In genomic region chr22:26551568-26551967, GRCh38 we compare ENCODE assay signal across 16 cellular contexts. TPM values are rescaled to one million over a fixed set of nuclear protein-coding genes. Genes with fewer than 3 reads are reported as not detected.
DNase-seq lines count a peak whose midpoint lies in the region; ATAC-seq, FAIRE-seq and TF ChIP-seq lines count a peak whose summit lies in the region.
"Had no signal": no experiment of that assay in that cellular context is flagged by ENCODE, and none has a peak within 500 bp of the region (broad histone marks: within the 10 kb centered on the region; RNA-seq: fewer than 3 reads in every experiment).

No MANE protein-coding gene starts in this region.

- no peaks in the 10 kb centered on the region for H3K27me3 Mint-ChIP-seq in CD8-positive, alpha-beta memory T cell

- no peak overlapping the region for H3K27ac ChIP-seq in CD8-positive, alpha-beta memory T cell (ENCODE audit: low read depth, low read length)
- H3K27ac ChIP-seq in RWPE2 (ENCODE audit: poor library complexity, severe bottlenecking) = peak overlapping the region; percentile 50
- H3K27ac ChIP-seq in layer of hippocampus (ENCODE audit: low read depth, low read length) = peak overlapping the region; percentile 12
- peak overlapping the region; percentile 67 to 90 (median 76) for H3K27ac ChIP-seq in gastrocnemius medialis
- H3K27ac ChIP-seq: PC-9, SK-N-MC, stomach had no signal

- no peak for ATAC-seq in RWPE2 (ENCODE audit: low read depth)
- no peak for ATAC-seq in gastrocnemius medialis
- ATAC-seq in HG03432 (IDR thresholded peaks at IDR 0.05; ENCODE audit: unreplicated experiment) = no peak
- ATAC-seq: mucosa of descending colon had no signal

- H3K9me3 ChIP-seq in CD8-positive, alpha-beta memory T cell (ENCODE audit: low read length) = no peaks in the 10 kb centered on the region
- no peaks in the 10 kb centered on the region for H3K9me3 ChIP-seq in RWPE2 (ENCODE audit: severe bottlenecking)
- H3K9me3 ChIP-seq in gastrocnemius medialis = no peaks in the 10 kb centered on the region
- H3K9me3 ChIP-seq: mucosa of descending colon, stomach had no signal

- H3K27ac Mint-ChIP-seq in CD8-positive, alpha-beta memory T cell = peak overlapping the region in 5 of 8 donors; percentile 17 to 63 (median 55)

- CTCF ChIA-PET in CD8-positive, alpha-beta memory T cell (lab: Charles Lee) = no interaction called here

- no peaks in the 10 kb centered on the region for H3K27me3 ChIP-seq in CD8-positive, alpha-beta memory T cell (ENCODE audit: insufficient read depth, low read length, poor library complexity, severe bottlenecking)
- H3K27me3 ChIP-seq in RWPE2 (ENCODE audit: insufficient read depth, poor library complexity, severe bottlenecking) (no peaks in the 10 kb centered on the region), layer of hippocampus (ENCODE audit: control insufficient read depth, insufficient read depth, low read length) (no peaks in the 10 kb centered on the region), gastrocnemius medialis (no peaks in the 10 kb centered on the region)
- H3K27me3 ChIP-seq: stomach had no signal

- H3K4me1 Mint-ChIP-seq in CD8-positive, alpha-beta memory T cell = peaks cover 47 to 85% (median 59%) of the 10 kb centered on the region in 3 donors

- H3K4me1 ChIP-seq in CD8-positive, alpha-beta memory T cell (ENCODE audit: insufficient read depth, low read length) = no peaks in the 10 kb centered on the region
- H3K4me1 ChIP-seq in RWPE2 (ENCODE audit: insufficient read depth, poor library complexity, severe bottlenecking) = peaks cover 22% of the 10 kb centered on the region
- peaks cover 65 to 72% of the 10 kb centered on the region in 2 donors for H3K4me1 ChIP-seq in gastrocnemius medialis

- no peak overlapping the region for H3K4me3 ChIP-seq in CD8-positive, alpha-beta memory T cell (ENCODE audit: low read length)
- H3K4me3 ChIP-seq in RWPE2 (ENCODE audit: severe bottlenecking) (no peak overlapping the region), gastrocnemius medialis (no peak overlapping the region)
- H3K4me3 ChIP-seq: mucosa of descending colon, PC-9, SK-N-MC, stomach had no signal

- TF ChIP-seq POLR2A in gastrocnemius medialis (IDR thresholded peaks at IDR 0.05) = no peak
- no peak for TF ChIP-seq POLR2A in H54 (IDR thresholded peaks at IDR 0.05; ENCODE audit: low read depth, low read length)

- in situ Hi-C loops in gastrocnemius medialis (cut with MboI; ENCODE audit: low sequenced_read_pairs in 4 of 4) = no loop called here
- in situ Hi-C loops in G401 (cut with HindIII; ENCODE audit: low sequenced_read_pairs) = no loop called here

- H3K36me3 ChIP-seq in CD8-positive, alpha-beta memory T cell (ENCODE audit: insufficient read depth, low read length) = no peaks in the 10 kb centered on the region
- 0 out of 2 replicates have a peak, but pooled peaks cover 5% of the 10 kb centered on the region for H3K36me3 ChIP-seq in RWPE2 (ENCODE audit: low read depth)
- H3K36me3 ChIP-seq in gastrocnemius medialis = no peaks in the 10 kb centered on the region
- H3K36me3 ChIP-seq: stomach had no signal

- POLR2A ChIA-PET in CD8-positive, alpha-beta memory T cell (lab: Charles Lee) = no interaction called here

- peaks cover 0 to 47% (median 6%) of the 10 kb centered on the region in 3 donors for H3K36me3 Mint-ChIP-seq in CD8-positive, alpha-beta memory T cell

- H3K4me3 Mint-ChIP-seq in CD8-positive, alpha-beta memory T cell = no peak overlapping the region

- FAIRE-seq in H54 (lab: Jason Lieb, UNC) = no peak

- intact Hi-C loops in gastrocnemius medialis (cut with DNase I; ENCODE audit: low total_unique reads) = no loop called here

- TF ChIP-seq CTCF in RWPE2 (IDR thresholded peaks at IDR 0.05; ENCODE audit: poor library complexity, severe bottlenecking) (no peak), gastrocnemius medialis (IDR thresholded peaks at IDR 0.05 in 4 of 5, conservative IDR thresholded peaks at IDR 0.05 in 1 of 5) (no peak)

- no peaks in the 10 kb centered on the region for H3K9me3 Mint-ChIP-seq in CD8-positive, alpha-beta memory T cell

- DNase-seq in CD8-positive, alpha-beta memory T cell = no peak
- no peak for DNase-seq in RWPE2 (ENCODE audit: low spot score)
- DNase-seq in gastrocnemius medialis = no peak
- no peak for DNase-seq in G401 (ENCODE audit: low spot score)
- DNase-seq in effector CD8-positive, alpha-beta T cell (lab: John Stamatoyannopoulos, UW) = no peak
- DNase-seq in H54 (ENCODE audit: insufficient read length, low spot score) = no peak
- DNase-seq: activated gamma-delta T cell, anterior cingulate cortex, mucosa of descending colon, NCI-H82, nucleus accumbens, PC-9, stomach had no signal

RNA-seq across cellular contexts. Expression of gene TPST2, which starts 38.4 kb away (rescaled TPM):
- total RNA-seq in CD8-positive, alpha-beta memory T cell = 10 to 100 TPM; 36.7 to 37.3 TPM
- 201 TPM for polyA plus RNA-seq in CD8-positive, alpha-beta memory T cell
- total RNA-seq in gastrocnemius medialis = 100 to 1,000 TPM in 1 of 4 donors, 10 to 100 TPM in 3; 32.3 to 110 (median 65.4) TPM
- 24.1 and 55.9 TPM in 2 replicates for total RNA-seq in G401 (2014; rRNA removed; shearing (Covaris generic))

RNA-seq across cellular contexts. Expression of gene TFIP11, which starts 39.3 kb away (rescaled TPM):
- total RNA-seq in CD8-positive, alpha-beta memory T cell = 10 to 100 TPM; 53.9 to 58.8 TPM
- polyA plus RNA-seq in CD8-positive, alpha-beta memory T cell = 41.5 TPM
- 10 to 100 TPM; 33.1 to 65.7 (median 49.2) TPM for total RNA-seq in gastrocnemius medialis
- total RNA-seq in G401 (2014; rRNA removed; shearing (Covaris generic)) = 39.1 and 60.0 TPM in 2 replicates
